In the genomic region with DNA sequence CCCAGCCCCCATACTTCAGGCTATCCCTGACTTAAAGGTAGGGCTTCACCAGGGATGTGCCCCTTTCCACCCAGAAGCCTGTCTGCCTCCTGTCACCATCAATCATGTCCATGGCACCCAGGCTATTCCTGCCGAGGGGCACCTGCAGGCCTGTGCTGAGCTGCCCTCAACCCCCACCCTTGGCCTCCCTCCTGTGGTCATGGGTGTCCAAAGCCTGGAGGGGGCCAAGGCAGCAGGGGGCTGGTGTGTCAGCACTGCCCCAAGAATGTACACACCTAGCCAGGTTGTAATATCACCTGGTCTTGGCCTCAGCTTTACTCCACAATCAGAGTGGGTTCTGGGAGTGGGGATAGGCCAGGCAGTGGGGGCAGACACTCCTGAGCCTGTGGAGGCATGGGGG, we compare ENCODE assay signal across 24 cellular contexts.
DNase-seq lines count a peak whose midpoint lies in the region; ATAC-seq and TF ChIP-seq lines count a peak whose summit lies in the region.
"Had no signal": no experiment of that assay in that cellular context is flagged by ENCODE, and none has a peak within 500 bp of the region (broad histone marks: within the 10 kb centered on the region; RNA-seq: fewer than 3 reads in every experiment).

No MANE protein-coding gene starts in this region.

- no peak for DNase-seq in stimulated activated naive CD8-positive, alpha-beta T cell treated with anti-CD3 and anti-CD28 coated beads, Interleukin-15, amount 100 ng/mL, for 72 hours
- no peak for DNase-seq in stimulated activated naive CD8-positive, alpha-beta T cell treated with anti-CD3 and anti-CD28 coated beads, Interleukin-15, Interleukin-2, amounts not matched to agents 100 U/mL and 50 U/mL, for 24 hours
- DNase-seq in chondrocyte (ENCODE audit: low spot score) (peak; percentile 73), NCI-H345 (lab: John Stamatoyannopoulos, UW) (no peak)
- no peak for DNase-seq in activated CD8-positive, alpha-beta memory T cell treated with anti-CD3 and anti-CD28 coated beads for 24 hours
- DNase-seq: 8988T; ACHN; BE2C; C1 segment of cervical spinal cord; CD4-positive, alpha-beta memory T cell; CD4-positive, CD25-positive, alpha-beta regulatory T cell; CD8-positive, alpha-beta memory T cell; COR-L47; DMS 273 treated with DMSO at 0.1 percent for 48 hours; DMS153; DMS53; DMS79; DND-41; EL; GDM1 had no signal

- peak; percentile 12 for ATAC-seq in stimulated activated naive CD8-positive, alpha-beta T cell treated with anti-CD3 and anti-CD28 coated beads, Interleukin-15, amount 100 ng/mL, for 72 hours
- ATAC-seq in stimulated activated naive CD8-positive, alpha-beta T cell treated with anti-CD3 and anti-CD28 coated beads, Interleukin-15, Interleukin-2, amounts not matched to agents 100 U/mL and 50 U/mL, for 24 hours: no peak
- ATAC-seq in stimulated activated memory B cell treated with anti-CD40 and anti-IgM and Interleukin-4, amounts not matched to agents 10 μg/mL and 1 μg/mL and 100 μg/mL, for 72 hours: peak; percentile 48
- ATAC-seq in GM19351 (IDR thresholded peaks at IDR 0.05; ENCODE audit: unreplicated experiment): no peak
- ATAC-seq: GM12878 had no signal

- no peak overlapping the region for H3K27ac Mint-ChIP-seq in stimulated activated naive CD8-positive, alpha-beta T cell treated with anti-CD3 and anti-CD28 coated beads, Interleukin-15, amount 100 ng/mL, for 72 hours
- no peak overlapping the region for H3K27ac Mint-ChIP-seq in chondrocyte (ENCODE audit: unreplicated experiment)
- no peak overlapping the region for H3K27ac Mint-ChIP-seq in stimulated activated memory B cell treated with anti-CD40 and anti-IgM and Interleukin-4, amounts not matched to agents 10 μg/mL and 1 μg/mL and 100 μg/mL, for 72 hours
- H3K27ac Mint-ChIP-seq: CD4-positive, alpha-beta memory T cell; CD4-positive, CD25-positive, alpha-beta regulatory T cell; CD8-positive, alpha-beta memory T cell had no signal

- no peaks in the 10 kb centered on the region for H3K36me3 Mint-ChIP-seq in chondrocyte (ENCODE audit: low read depth)
- no peaks in the 10 kb centered on the region for H3K36me3 Mint-ChIP-seq in stimulated activated memory B cell treated with anti-CD40 and anti-IgM and Interleukin-4, amounts not matched to agents 10 μg/mL and 1 μg/mL and 100 μg/mL, for 72 hours
- H3K36me3 Mint-ChIP-seq: CD14-positive monocyte had no signal

- H3K27me3 Mint-ChIP-seq in stimulated activated naive CD8-positive, alpha-beta T cell treated with anti-CD3 and anti-CD28 coated beads, Interleukin-15, amount 100 ng/mL, for 72 hours: peaks cover 22% of the 10 kb centered on the region
- H3K27me3 Mint-ChIP-seq in chondrocyte (ENCODE audit: low read depth): peaks cover 31% of the 10 kb centered on the region
- peaks cover 53% of the 10 kb centered on the region for H3K27me3 Mint-ChIP-seq in stimulated activated memory B cell treated with anti-CD40 and anti-IgM and Interleukin-4, amounts not matched to agents 10 μg/mL and 1 μg/mL and 100 μg/mL, for 72 hours

- no peak for TF ChIP-seq CTCF in chondrocyte (IDR thresholded peaks at IDR 0.05)

- no peak overlapping the region for H3K4me3 Mint-ChIP-seq in stimulated activated naive CD8-positive, alpha-beta T cell treated with anti-CD3 and anti-CD28 coated beads, Interleukin-15, amount 100 ng/mL, for 72 hours
- no peak overlapping the region for H3K4me3 Mint-ChIP-seq in chondrocyte (ENCODE audit: unreplicated experiment)
- no peak overlapping the region for H3K4me3 Mint-ChIP-seq in stimulated activated memory B cell treated with anti-CD40 and anti-IgM and Interleukin-4, amounts not matched to agents 10 μg/mL and 1 μg/mL and 100 μg/mL, for 72 hours
- H3K4me3 Mint-ChIP-seq: CD14-positive monocyte; CD4-positive, alpha-beta memory T cell; CD4-positive, CD25-positive, alpha-beta regulatory T cell; CD8-positive, alpha-beta memory T cell had no signal

- no peaks in the 10 kb centered on the region for H3K4me1 Mint-ChIP-seq in stimulated activated naive CD8-positive, alpha-beta T cell treated with anti-CD3 and anti-CD28 coated beads, Interleukin-15, amount 100 ng/mL, for 72 hours
- peaks cover 9% of the 10 kb centered on the region for H3K4me1 Mint-ChIP-seq in chondrocyte (ENCODE audit: low read depth)
- H3K4me1 Mint-ChIP-seq in stimulated activated memory B cell treated with anti-CD40 and anti-IgM and Interleukin-4, amounts not matched to agents 10 μg/mL and 1 μg/mL and 100 μg/mL, for 72 hours: no peaks in the 10 kb centered on the region
- H3K4me1 Mint-ChIP-seq: CD14-positive monocyte; CD4-positive, alpha-beta memory T cell; CD4-positive, CD25-positive, alpha-beta regulatory T cell; CD8-positive, alpha-beta memory T cell had no signal

- H3K9me3 Mint-ChIP-seq in stimulated activated naive CD8-positive, alpha-beta T cell treated with anti-CD3 and anti-CD28 coated beads, Interleukin-15, amount 100 ng/mL, for 72 hours: peaks cover 4 to 16% of the 10 kb centered on the region in 2 donors
- H3K9me3 Mint-ChIP-seq in chondrocyte (ENCODE audit: low read depth): peaks cover 3% of the 10 kb centered on the region
- H3K9me3 Mint-ChIP-seq in stimulated activated memory B cell treated with anti-CD40 and anti-IgM and Interleukin-4, amounts not matched to agents 10 μg/mL and 1 μg/mL and 100 μg/mL, for 72 hours: peaks cover 3% of the 10 kb centered on the region

Comparison
In these comparisons a context has a peak if more than half of its experiments do, and no peak if none do; other contexts are left out.
1. ATAC-seq: peak in stimulated activated naive CD8-positive, alpha-beta T cell treated with anti-CD3 and anti-CD28 coated beads, Interleukin-15, amount 100 ng/mL, for 72 hours (single experiment) and stimulated activated memory B cell treated with anti-CD40 and anti-IgM and Interleukin-4, amounts not matched to agents 10 μg/mL and 1 μg/mL and 100 μg/mL, for 72 hours (single experiment); none in stimulated activated naive CD8-positive, alpha-beta T cell treated with anti-CD3 and anti-CD28 coated beads, Interleukin-15, Interleukin-2, amounts not matched to agents 100 U/mL and 50 U/mL, for 24 hours (single experiment) and GM19351 (single experiment).